In genomic region chr5:138963763-138964371, GRCh38 we compare ENCODE assay signal across 1 cellular context.
TF ChIP-seq lines count a peak whose summit lies in the region.

No MANE protein-coding gene starts in this region.

TF ChIP-seq in HepG2, 621 proteins besides CTCF, POLR2A, EP300 and RAD21 (continued from another document and continues in another):
- no peak for TF ChIP-seq ZNF460 (CRISPR knock-in tag; IDR thresholded peaks at IDR 0.05; ENCODE audit: borderline replicate concordance)
- no peak for TF ChIP-seq MLXIP (CRISPR knock-in tag; IDR thresholded peaks at IDR 0.05; ENCODE audit: borderline replicate concordance)
- TF ChIP-seq ZNF280D (CRISPR knock-in tag; IDR thresholded peaks at IDR 0.05): no peak
- TF ChIP-seq ZNF274 (CRISPR knock-in tag; IDR thresholded peaks at IDR 0.05): no peak
- TF ChIP-seq NFIB (CRISPR knock-in tag; IDR thresholded peaks at IDR 0.05; ENCODE audit: borderline replicate concordance): no peak
- TF ChIP-seq SIN3B (IDR thresholded peaks at IDR 0.05; ENCODE audit: low read length): no peak
- TF ChIP-seq ZNF777 (CRISPR knock-in tag; IDR thresholded peaks at IDR 0.05): no peak
- no peak for TF ChIP-seq ZNF670 (CRISPR knock-in tag; IDR thresholded peaks at IDR 0.05; ENCODE audit: borderline replicate concordance)
- TF ChIP-seq ERF (CRISPR knock-in tag; IDR thresholded peaks at IDR 0.05): 0 out of 2 replicates have a peak, but pooled peaks have one; percentile 49
- no peak for TF ChIP-seq ZNF260 (CRISPR knock-in tag; IDR thresholded peaks at IDR 0.05; ENCODE audit: borderline replicate concordance, low read depth)
- TF ChIP-seq SMYD3 (CRISPR knock-in tag; IDR thresholded peaks at IDR 0.05): no peak
- no peak for TF ChIP-seq HIC2 (CRISPR knock-in tag; IDR thresholded peaks at IDR 0.05; ENCODE audit: low read depth)
- no peak for TF ChIP-seq PATZ1 (CRISPR knock-in tag; IDR thresholded peaks at IDR 0.05)
- no peak for TF ChIP-seq ZBED4 (CRISPR knock-in tag; IDR thresholded peaks at IDR 0.05; ENCODE audit: borderline replicate concordance)
- no peak for TF ChIP-seq YY1 (IDR thresholded peaks at IDR 0.05; ENCODE audit: insufficient read depth, insufficient replicate concordance, low read depth, low read length)
- no peak for TF ChIP-seq JUN (CRISPR knock-in tag; IDR thresholded peaks at IDR 0.05)
- no peak for TF ChIP-seq DBP (CRISPR knock-in tag; IDR thresholded peaks at IDR 0.05; ENCODE audit: not compliant biosample characterization)
- TF ChIP-seq ZNF34 (CRISPR knock-in tag; IDR thresholded peaks at IDR 0.05; ENCODE audit: borderline replicate concordance): no peak
- no peak for TF ChIP-seq HNRNPH1 (optimal IDR thresholded peaks at IDR 0.05; ENCODE audit: low read depth, low read length)
- TF ChIP-seq DNMT1 (CRISPR knock-in tag; IDR thresholded peaks at IDR 0.05): no peak
- no peak for TF ChIP-seq ZC3H4 (CRISPR knock-in tag; IDR thresholded peaks at IDR 0.05; ENCODE audit: borderline replicate concordance)
- TF ChIP-seq HBP1 (CRISPR knock-in tag; IDR thresholded peaks at IDR 0.05; ENCODE audit: low read depth): no peak
- TF ChIP-seq HMGXB4 (CRISPR knock-in tag; IDR thresholded peaks at IDR 0.05; ENCODE audit: borderline replicate concordance in 1 of 2, low read depth in 1 of 2): no peak
- no peak for TF ChIP-seq ZNF570 (CRISPR knock-in tag; IDR thresholded peaks at IDR 0.05; ENCODE audit: borderline replicate concordance)
- TF ChIP-seq ZFP36L2 (CRISPR knock-in tag; IDR thresholded peaks at IDR 0.05): no peak
- TF ChIP-seq RAD51 (IDR thresholded peaks at IDR 0.05; ENCODE audit: borderline replicate concordance): no peak
- no peak for TF ChIP-seq ZNF770 (CRISPR knock-in tag; IDR thresholded peaks at IDR 0.05)
- peak; percentile 21; the same call in 1 of the 2 replicates for TF ChIP-seq GABPA (IDR thresholded peaks at IDR 0.05; ENCODE audit: low read depth, low read length)
- TF ChIP-seq GABPA (CRISPR knock-in tag; IDR thresholded peaks at IDR 0.05; ENCODE audit: low read depth): peak; percentile 70; the same call in 1 of the 2 replicates
- TF ChIP-seq ZBTB3 (CRISPR knock-in tag; IDR thresholded peaks at IDR 0.05; ENCODE audit: borderline replicate concordance, low read depth): no peak
- TF ChIP-seq ZNF557 (CRISPR knock-in tag; IDR thresholded peaks at IDR 0.05): no peak
- no peak for TF ChIP-seq SP5 (CRISPR knock-in tag; IDR thresholded peaks at IDR 0.05; ENCODE audit: borderline replicate concordance, low read depth)
- TF ChIP-seq ATAD3A (CRISPR knock-in tag; IDR thresholded peaks at IDR 0.05): no peak
- no peak for TF ChIP-seq ZNF264 (CRISPR knock-in tag; IDR thresholded peaks at IDR 0.05)
- no peak for TF ChIP-seq FOXO1 (CRISPR knock-in tag; IDR thresholded peaks at IDR 0.05)
- no peak for TF ChIP-seq CBFB (CRISPR knock-in tag; IDR thresholded peaks at IDR 0.05)
- TF ChIP-seq BRF2 (CRISPR knock-in tag; IDR thresholded peaks at IDR 0.05): no peak
